8 cellular contexts compared by ENCODE assay signal in genomic region chr12:85280138-85280983, GRCh38. TPM values are rescaled to one million over a fixed set of nuclear protein-coding genes. Genes with fewer than 3 reads are reported as not detected.
DNase-seq lines count a peak whose midpoint lies in the region; TF ChIP-seq lines count a peak whose summit lies in the region.

TSS of gene ALX1 (plus strand) at chr12:85280220. CDS start at chr12:85280262, 42 bp downstream.

- H3K36me3 Mint-ChIP-seq in Calu3 (ENCODE audit: insufficient read depth, unreplicated experiment) (peaks cover 13% of the 10 kb centered on the region), mesothelial cell of epicardium (no peaks in the 10 kb centered on the region)

- BruUV-seq in Calu3 (replicated peaks; lab: Mats Ljungman, UMichigan): no TSS peak

- DNase-seq in Calu3: peak; percentile 77
- DNase-seq in H4 (ENCODE audit: low spot score): peak; percentile 67
- DNase-seq in NCI-H774 (lab: John Stamatoyannopoulos, UW): peak; percentile 68
- DNase-seq in ecto neural progenitor cell (ENCODE audit: low spot score): peak; percentile 92
- DNase-seq in mesothelial cell of epicardium (ENCODE audit: low spot score in 2 of 2, unreplicated experiment in 2 of 2): peak; percentile 37 to 72
- DNase-seq in T1000 (lab: John Stamatoyannopoulos, UW): no peak
- no peak for DNase-seq in stimulated activated CD4-positive, alpha-beta T cell treated with anti-CD3 and anti-CD28 coated beads, Interleukin-15, amount 100 ng/mL, for 24 hours
- no peak for DNase-seq in Kasumi-1 (lab: John Stamatoyannopoulos, UW)

- H3K9me3 Mint-ChIP-seq in Calu3 (ENCODE audit: low read depth, unreplicated experiment) (no peaks in the 10 kb centered on the region), mesothelial cell of epicardium (no peaks in the 10 kb centered on the region)

- H3K27me3 Mint-ChIP-seq in Calu3 (ENCODE audit: unreplicated experiment) (no peaks in the 10 kb centered on the region), mesothelial cell of epicardium (ENCODE audit: low read depth) (peaks cover 24% of the 10 kb centered on the region)

- CTCF ChIA-PET in Calu3 (lab: Charles Lee): interaction anchor here (0.7 to 0.8 kb wide), 4 partner anchors 110 to 471 kb away, joined by 3 read pairs; no protein-coding TSS in a partner anchor

- H3K27ac Mint-ChIP-seq in Calu3 (ENCODE audit: unreplicated experiment) (peak within 1 kb of the TSS; percentile 94), mesothelial cell of epicardium (peak within 1 kb of the TSS; percentile 97)

- TF ChIP-seq CTCF in Calu3 (IDR thresholded peaks at IDR 0.05; ENCODE audit: unreplicated experiment) (no peak), mesothelial cell of epicardium (IDR thresholded peaks at IDR 0.05; ENCODE audit: unreplicated experiment) (no peak)

- intact Hi-C loops in Calu3 (cut with micrococcal nuclease; ENCODE audit: unreplicated experiment): loop anchor here (5.0 kb wide), 2 partner anchors 123 to 203 kb away; no protein-coding TSS in a partner anchor

- H3K4me3 Mint-ChIP-seq in Calu3 (ENCODE audit: low read depth, unreplicated experiment): peak within 1 kb of the TSS; percentile 91
- H3K4me3 Mint-ChIP-seq in mesothelial cell of epicardium: peak within 1 kb of the TSS; percentile 96

- H3K4me1 Mint-ChIP-seq in Calu3 (ENCODE audit: low read depth, unreplicated experiment): no peaks in the 10 kb centered on the region
- peaks cover 38% of the 10 kb centered on the region for H3K4me1 Mint-ChIP-seq in mesothelial cell of epicardium

RNA-seq across cellular contexts. Expression of gene ALX1, which starts in this region (rescaled TPM):
- total RNA-seq in Calu3 (2022) (2.5 and 2.9 TPM in 2 replicates), mesothelial cell of epicardium (12.4 to 14.2 TPM (median 12.7 TPM) in 3 replicates)
- 7.0 and 11.5 TPM in 2 replicates for total RNA-seq in H4 (2014; rRNA removed; shearing (Covaris generic))

Comparison
In these comparisons a context has a peak if more than half of its experiments do, and no peak if none do; other contexts are left out.
1. DNase-seq: peak in Calu3 (single experiment), H4 (single experiment), NCI-H774 (single experiment), ecto neural progenitor cell (single experiment) and mesothelial cell of epicardium (2 of 2); none in T1000 (single experiment), stimulated activated CD4-positive, alpha-beta T cell treated with anti-CD3 and anti-CD28 coated beads, Interleukin-15, amount 100 ng/mL, for 24 hours (single experiment) and Kasumi-1 (0 of 2).